Comparison of ENCODE assay signal across 27 cellular contexts in the genomic region with DNA sequence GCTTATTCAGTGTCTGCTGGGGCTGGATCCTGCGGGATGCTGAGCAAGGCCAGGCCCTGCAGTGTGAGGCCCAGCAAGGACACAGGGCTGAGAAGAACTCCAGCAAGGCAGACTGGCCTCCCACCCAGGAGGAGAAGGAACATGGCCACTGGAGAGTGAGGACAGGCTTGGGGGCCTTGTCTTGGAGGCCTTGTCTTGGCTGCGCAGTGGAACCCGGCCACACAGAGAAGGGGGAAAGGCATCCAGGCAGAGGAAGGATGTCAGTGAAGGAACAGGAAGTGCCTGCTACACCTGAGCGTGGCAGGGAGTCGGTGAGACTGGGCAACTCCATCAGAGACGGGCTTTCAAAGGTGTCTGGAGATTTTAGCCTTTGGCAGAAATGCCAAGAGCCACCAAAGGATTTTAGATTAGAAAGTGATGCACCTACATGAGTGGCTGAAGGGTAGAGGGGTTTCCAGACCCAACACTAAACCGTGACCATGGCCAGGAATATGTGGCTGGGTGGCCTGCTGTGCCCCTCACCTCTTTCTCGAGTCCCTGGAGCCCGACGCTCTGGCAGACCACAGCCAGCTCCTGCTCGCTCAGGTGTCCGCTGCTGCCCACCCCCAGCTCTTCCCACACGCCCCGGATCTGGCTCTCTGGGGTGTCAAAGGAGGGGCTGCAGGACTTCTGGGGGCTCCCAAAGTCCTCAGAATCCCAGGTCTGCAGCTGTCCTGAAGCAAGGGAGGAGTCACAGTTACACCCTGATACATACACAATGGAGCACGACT.
DNase-seq lines count a peak whose midpoint lies in the region; ATAC-seq and TF ChIP-seq lines count a peak whose summit lies in the region.
"Had no signal": no experiment of that assay in that cellular context is flagged by ENCODE, and none has a peak within 500 bp of the region (broad histone marks: within the 10 kb centered on the region; RNA-seq: fewer than 3 reads in every experiment).

No MANE protein-coding gene starts in this region.

- no peak overlapping the region for H3K4ac ChIP-seq in H9 (ENCODE audit: low read depth, low read length)

- ATAC-seq in GM23338 (no peak), HG03571 (IDR thresholded peaks at IDR 0.05; ENCODE audit: unreplicated experiment) (no peak)
- ATAC-seq: K562 had no signal

- H3K18ac ChIP-seq in H9 (ENCODE audit: insufficient read length, low read depth, low read length) = no peak overlapping the region

- H3K27ac ChIP-seq in GM23338 (ENCODE audit: low read depth) (no peak overlapping the region), H9 (ENCODE audit: insufficient read length, low read depth, low read length) (no peak overlapping the region), testis (no peak overlapping the region)
- H3K27ac ChIP-seq: SJSA1 had no signal

- no peak overlapping the region for H4K8ac ChIP-seq in H9 (replicated peaks; ENCODE audit: insufficient read length, low read depth, low read length)

- H3K56ac ChIP-seq in H9 (ENCODE audit: insufficient read length, low read depth, low read length) = no peak overlapping the region

- H3K36me3 ChIP-seq in GM23338 (ENCODE audit: insufficient read depth) (peaks cover 8% of the 10 kb centered on the region), testis (ENCODE audit: low read depth, missing control alignments) (no peaks in the 10 kb centered on the region)

- no peaks in the 10 kb centered on the region for H3K79me1 ChIP-seq in H9 (ENCODE audit: insufficient read depth, low read depth, low read length, poor library complexity, severe bottlenecking)

- H2BK15ac ChIP-seq in H9 (ENCODE audit: low read depth, low read length) = no peak overlapping the region

- H3K9me3 ChIP-seq in H9 (ENCODE audit: control insufficient read depth, low read depth, low read length) (no peaks in the 10 kb centered on the region), testis (no peaks in the 10 kb centered on the region)
- H3K9me3 ChIP-seq: SJSA1 had no signal

- H3T11ph ChIP-seq in H9 (ENCODE audit: low read length) = no peak overlapping the region

- H3K9ac ChIP-seq in H9 (ENCODE audit: extremely low read depth, insufficient read length, low read length) = no peak overlapping the region

- no peaks in the 10 kb centered on the region for H3K23me2 ChIP-seq in H9 (ENCODE audit: insufficient read length, low read depth, low read length, poor library complexity, severe bottlenecking)

- no CpG with 5 or more reads among the region's 15 CpGs for WGBS in H9 (ENCODE audit: extremely low coverage, insufficient read length, low lambda C conversion rate)
- 94% methylated on average over 15 of the region's 15 CpGs for WGBS in testis, 2 donors

- H2AFZ ChIP-seq in GM23338 (no peak overlapping the region), H9 (ENCODE audit: low read length) (no peak overlapping the region)

- H2AK5ac ChIP-seq in H9 (ENCODE audit: insufficient read length, low read length) = no peak overlapping the region

- no peak overlapping the region for H3K23ac ChIP-seq in H9 (ENCODE audit: insufficient read length, low read depth, low read length)

- H3K4me3 Mint-ChIP-seq in GM23338 (no peak overlapping the region; the same call in 2 of the 3 replicates), H9 (no peak overlapping the region)
- H3K4me3 Mint-ChIP-seq: B cell; CD14-positive monocyte; CD8-positive, alpha-beta memory T cell had no signal

- no peaks in the 10 kb centered on the region for H3K4me1 ChIP-seq in GM23338 (ENCODE audit: insufficient read depth)
- H3K4me1 ChIP-seq in H9 (ENCODE audit: insufficient read depth, low read length) = no peaks in the 10 kb centered on the region
- H3K4me1 ChIP-seq in testis = no peaks in the 10 kb centered on the region

- H3K36me3 Mint-ChIP-seq in GM23338 (ENCODE audit: low read depth) = peaks cover 63% of the 10 kb centered on the region
- peaks cover 56 to 79% (median 73%) of the 10 kb centered on the region in 3 experiments for H3K36me3 Mint-ChIP-seq in H9 (ENCODE audit: insufficient read depth in 1 of 3, low read depth in 3 of 3)
- H3K36me3 Mint-ChIP-seq: CD14-positive monocyte had no signal

- H3K4me2 ChIP-seq in GM23338 (no peak overlapping the region), H9 (ENCODE audit: insufficient read depth, insufficient read length, low read length) (no peak overlapping the region)

- no peaks in the 10 kb centered on the region for H3K27me3 ChIP-seq in GM23338 (ENCODE audit: insufficient read depth)
- no peaks in the 10 kb centered on the region for H3K27me3 ChIP-seq in H9 (ENCODE audit: insufficient read depth, low read length)
- no peaks in the 10 kb centered on the region for H3K27me3 ChIP-seq in testis
- H3K27me3 ChIP-seq: SJSA1 had no signal

- no peaks in the 10 kb centered on the region; the same call in 1 of the 3 replicates for H3K4me1 Mint-ChIP-seq in GM23338
- no peaks in the 10 kb centered on the region; a peak in 1 of 4 replicates for H3K4me1 Mint-ChIP-seq in H9
- H3K4me1 Mint-ChIP-seq: B cell; CD14-positive monocyte; CD8-positive, alpha-beta memory T cell had no signal

- no peak for TF ChIP-seq CTCF in GM23338 (conservative IDR thresholded peaks at IDR 0.05; ENCODE audit: low read depth in 2 of 2)
- no peak for TF ChIP-seq CTCF in H9 (conservative IDR thresholded peaks at IDR 0.05)
- TF ChIP-seq CTCF in testis (IDR thresholded peaks at IDR 0.05) = no peak
- no peak for TF ChIP-seq CTCF in GM20000 (IDR thresholded peaks at IDR 0.05; ENCODE audit: extremely low read depth, missing control alignments)

- no peaks in the 10 kb centered on the region for H3K9me2 ChIP-seq in GM23338 (ENCODE audit: insufficient read depth)

- no peaks in the 10 kb centered on the region for H3F3A ChIP-seq in GM23338 (replicated peaks; ENCODE audit: low read depth)

- H3K27ac Mint-ChIP-seq in GM23338 = peak overlapping the region; percentile 82
- H3K27ac Mint-ChIP-seq in H9 = peak overlapping the region; percentile 20 to 74 (median 22); a peak in 3 of 7 replicates
- H3K27ac Mint-ChIP-seq: B cell; CD14-positive monocyte; CD8-positive, alpha-beta memory T cell had no signal

- H4K20me1 ChIP-seq in GM23338 (replicated peaks; ENCODE audit: insufficient read depth) (no peaks in the 10 kb centered on the region), H9 (ENCODE audit: control insufficient read depth, insufficient read depth, insufficient read length) (no peaks in the 10 kb centered on the region)

- no peak for TF ChIP-seq POLR2A in testis (IDR thresholded peaks at IDR 0.05)

- no peak overlapping the region for H2BK12ac ChIP-seq in H9 (ENCODE audit: insufficient read length, low read depth, low read length)

- no peak overlapping the region for H2BK20ac ChIP-seq in H9 (ENCODE audit: low read depth, low read length, poor library complexity, severe bottlenecking)

- H3K4me3 ChIP-seq in GM23338 (no peak overlapping the region), testis (no peak overlapping the region)
- H3K4me3 ChIP-seq: K562, SJSA1 had no signal

- no peak overlapping the region for H3K14ac ChIP-seq in H9 (ENCODE audit: insufficient read depth, low read length)

- H3K27me3 Mint-ChIP-seq in GM23338 (ENCODE audit: insufficient read depth, low read depth, poor library complexity) (peaks cover 10% of the 10 kb centered on the region), H9 (ENCODE audit: low read depth) (no peaks in the 10 kb centered on the region; the same call in 1 of the 2 replicates)
- H3K27me3 Mint-ChIP-seq: B cell had no signal

- H3K79me2 ChIP-seq in GM23338 (replicated peaks; ENCODE audit: insufficient read depth) (no peaks in the 10 kb centered on the region), H9 (ENCODE audit: insufficient read depth, low read length) (no peaks in the 10 kb centered on the region)

- no peak overlapping the region for H2BK5ac ChIP-seq in H9 (ENCODE audit: insufficient read length, low read length)

- DNase-seq in GM23338 (ENCODE audit: low spot score) (no peak), H9 (no peak), islet precursor cell (peak; percentile 29), posterior vena cava (ENCODE audit: low spot score) (peak; percentile 51), testis (no peak), GM20000 (ENCODE audit: low spot score) (no peak)
- no peak for DNase-seq in stimulated activated CD4-positive, alpha-beta T cell treated with anti-CD3 and anti-CD28 coated beads, Interleukin-12 subunit alpha, Interleukin-12 subunit beta, amount 100 ng/mL, for 4 hours
- DNase-seq: CD8-positive, alpha-beta memory T cell; DMS 273 treated with DMSO at 0.1 percent for 48 hours; DMS79; EL; Kasumi-1; NCI-H1092 treated with DMSO at 0.1 percent for 48 hours; NCI-H1436; NCI-H187; NCI-H2081 treated with DMSO at 0.1 percent for 48 hours; NCI-H2171; NCI-H226; NCI-H510A; NCI-H69; Right ventricle myocardium superior; RPMI8226 had no signal

- H4K5ac ChIP-seq in H9 (ENCODE audit: insufficient read length, low read depth, low read length) = no peak overlapping the region

- H2BK120ac ChIP-seq in H9 (ENCODE audit: low read depth, low read length, poor library complexity, severe bottlenecking) = no peak overlapping the region

- intact Hi-C loops in posterior vena cava (cut with DNase I) (no loop called here), testis (cut with DNase I; ENCODE audit: low total_unique reads) (no loop called here)

- no peak overlapping the region for H4K91ac ChIP-seq in H9 (ENCODE audit: insufficient read length, low read depth, low read length)

- no peaks in the 10 kb centered on the region; the same call in 2 of the 3 replicates for H3K9me3 Mint-ChIP-seq in GM23338
- no peaks in the 10 kb centered on the region for H3K9me3 Mint-ChIP-seq in H9
- H3K9me3 Mint-ChIP-seq: CD8-positive, alpha-beta memory T cell had no signal

Comparison
In these comparisons a context has a peak if more than half of its experiments do, and no peak if none do; other contexts are left out.
1. DNase-seq: peak in islet precursor cell (single experiment) and posterior vena cava (single experiment); none in GM23338 (single experiment), H9 (single experiment), stimulated activated CD4-positive, alpha-beta T cell treated with anti-CD3 and anti-CD28 coated beads, Interleukin-12 subunit alpha, Interleukin-12 subunit beta, amount 100 ng/mL, for 4 hours (single experiment), testis (single experiment) and GM20000 (single experiment).